In genomic region chr6:50362706-50363105, GRCh38 we compare ENCODE assay signal across 14 cellular contexts.
A peak's percentile ranks its signal among the peaks of the same experiment; 100 is the strongest.
DNase-seq lines count a peak whose midpoint lies in the region; ATAC-seq and TF ChIP-seq lines count a peak whose summit lies in the region.
"Had no signal": no experiment of that assay in that cellular context is flagged by ENCODE, and none has a peak within 500 bp of the region (broad histone marks: within the 10 kb centered on the region; RNA-seq: fewer than 3 reads in every experiment).

No MANE protein-coding gene starts in this region.

- no peak overlapping the region for H3K4me3 ChIP-seq in epithelial cell of esophagus (ENCODE audit: low read length)

- TF ChIP-seq CTCF in epithelial cell of esophagus (IDR thresholded peaks at IDR 0.05; ENCODE audit: insufficient read depth, low read depth, low read length, missing control alignments), result no peak

- DNase-seq in A172 (ENCODE audit: low spot score) (peak; percentile 56), HS-5 (ENCODE audit: low read depth) (peak; percentile 39), epithelial cell of esophagus (ENCODE audit: low read depth) (peak; percentile 2), middle frontal gyrus (ENCODE audit: extremely low spot score, low spot score) (peak; percentile 19), NCI-H82 treated with DMSO at 0.1 percent for 48 hours (lab: John Stamatoyannopoulos, UW; ENCODE audit: unreplicated experiment) (no peak), DMS153 treated with DMSO at 0.1 percent for 48 hours (lab: John Stamatoyannopoulos, UW; ENCODE audit: unreplicated experiment) (no peak)
- DNase-seq in activated CD4-positive, CD25-positive, alpha-beta regulatory T cell treated with anti-CD3 and anti-CD28 coated beads, Interleukin-2, amount 50 U/mL, for 72 hours, result no peak
- DNase-seq: C1 segment of cervical spinal cord; CD4-positive, alpha-beta T cell; DMS79 treated with DMSO at 0.1 percent for 48 hours; EL; IMR-90 had no signal

- ATAC-seq in GM19023 (IDR thresholded peaks at IDR 0.05; ENCODE audit: unreplicated experiment), result no peak
- ATAC-seq: HCT116 had no signal

Comparison
In these comparisons a context has a peak if more than half of its experiments do, and no peak if none do; other contexts are left out.
1. DNase-seq: peak in A172 (single experiment), HS-5 (single experiment), epithelial cell of esophagus (single experiment) and middle frontal gyrus (single experiment); none in NCI-H82 treated with DMSO at 0.1 percent for 48 hours (single experiment), DMS153 treated with DMSO at 0.1 percent for 48 hours (single experiment) and activated CD4-positive, CD25-positive, alpha-beta regulatory T cell treated with anti-CD3 and anti-CD28 coated beads, Interleukin-2, amount 50 U/mL, for 72 hours (single experiment).